17 cellular contexts compared by ENCODE assay signal in genomic region chr14:78690836-78691235, GRCh38.
"Had no signal": no experiment of that assay in that cellular context is flagged by ENCODE, and none has a peak within 500 bp of the region (broad histone marks: within the 10 kb centered on the region; RNA-seq: fewer than 3 reads in every experiment).

No MANE protein-coding gene starts in this region.

- H3K4me1 ChIP-seq: gastroesophageal sphincter, heart right ventricle, left ventricle myocardium inferior, vagina had no signal

- DNase-seq: activated B cell treated with CpG ODN at 0.5 μM for 24 hours; activated CD4-positive, alpha-beta T cell treated with anti-CD3 and anti-CD28 coated beads, Interleukin-2, amount 10 ng/mL, durations not matched to agents 24 days and 14 days; activated CD8-positive, alpha-beta T cell treated with anti-CD3 and anti-CD28 coated beads, Interleukin-2, amount 10 ng/mL, durations not matched to agents 7 days and 5 days; activated naive CD4-positive, alpha-beta T cell treated with anti-CD3 and anti-CD28 coated beads, Interleukin-2, amount 50 U/mL, for 16 hours; activated T-cell treated with anti-CD3 and anti-CD28 coated beads, Interleukin-2, amount 50 U/mL, for 4 hours; dorsolateral prefrontal cortex; heart right ventricle; kidney glomerular epithelial cell; left ventricle myocardium inferior; mammary epithelial cell; stimulated activated CD4-positive, alpha-beta T cell treated with anti-CD3 and anti-CD28 coated beads, Interleukin-2, amount 100 ng/mL, for 24 hours; stimulated activated naive CD8-positive, alpha-beta T cell treated with anti-CD3 and anti-CD28 coated beads, Interleukin-15, Interleukin-2, amounts not matched to agents 100 U/mL and 50 U/mL, for 24 hours; T-cell; trophoblast cell had no signal

- H3K27ac ChIP-seq: cardiac muscle cell, gastroesophageal sphincter, heart right ventricle, left ventricle myocardium inferior, vagina had no signal

- H3K4me3 ChIP-seq: cardiac muscle cell, dorsolateral prefrontal cortex, gastroesophageal sphincter, heart right ventricle, left ventricle myocardium inferior, vagina had no signal

- H3K27me3 ChIP-seq: dorsolateral prefrontal cortex, gastroesophageal sphincter, vagina had no signal

- H3K9me3 ChIP-seq: gastroesophageal sphincter, heart right ventricle, left ventricle myocardium inferior, vagina had no signal

- H3K36me3 ChIP-seq: cardiac muscle cell, gastroesophageal sphincter, heart right ventricle, left ventricle myocardium inferior, vagina had no signal
